18 cellular contexts compared by ENCODE assay signal in genomic region chr11:69233761-69234136, GRCh38.
DNase-seq lines count a peak whose midpoint lies in the region; ATAC-seq, FAIRE-seq and TF ChIP-seq lines count a peak whose summit lies in the region.
"Had no signal": no experiment of that assay in that cellular context is flagged by ENCODE, and none has a peak within 500 bp of the region (broad histone marks: within the 10 kb centered on the region; RNA-seq: fewer than 3 reads in every experiment).

No MANE protein-coding gene starts in this region.

- H3K36me3 Mint-ChIP-seq in glutamatergic neuron (ENCODE audit: unreplicated experiment) = peaks cover 14% of the 10 kb centered on the region
- H3K36me3 Mint-ChIP-seq in activated T-cell treated with anti-CD3 and anti-CD28 coated beads, Interleukin-2, amount 50 U/mL, for 72 hours (ENCODE audit: insufficient read depth in 2 of 2) = peaks cover 0 to 3% of the 10 kb centered on the region in 2 donors

- no peak for TF ChIP-seq RAD21 in K562 (CRISPR knock-in tag; conservative IDR thresholded peaks at IDR 0.05 in 1 of 2, IDR thresholded peaks at IDR 0.05 in 1 of 2)

- no peak overlapping the region for H3K4me3 Mint-ChIP-seq in glutamatergic neuron (ENCODE audit: unreplicated experiment)
- H3K4me3 Mint-ChIP-seq in activated T-cell treated with anti-CD3 and anti-CD28 coated beads, Interleukin-2, amount 50 U/mL, for 72 hours = no peak overlapping the region

- TF ChIP-seq POLR2A in K562 (conservative IDR thresholded peaks at IDR 0.05) (no peak), prostate gland (IDR thresholded peaks at IDR 0.05) (no peak)

- no peaks in the 10 kb centered on the region for H4K20me1 ChIP-seq in K562 (replicated peaks; ENCODE audit: control insufficient read depth, insufficient read depth, low read length)

- no peak overlapping the region for H4K8ac ChIP-seq in neuronal stem cell (ENCODE audit: low read depth, low read length)

- 0 out of 2 replicates have a peak overlapping the region, but pooled peaks have one; percentile 32 for H3K4me2 ChIP-seq in K562 (ENCODE audit: insufficient read depth, low read length)
- no peak overlapping the region for H3K4me2 ChIP-seq in neuronal stem cell (ENCODE audit: insufficient read depth, low read length, poor library complexity, severe bottlenecking)

- ATAC-seq in right cardiac atrium (no peak), K562 (no peak)
- no peak for ATAC-seq in activated T-cell treated with anti-CD3 and anti-CD28 coated beads, Interleukin-2, amount 50 U/mL, for 72 hours (replicated peaks in 1 of 2)

- H3K36me3 ChIP-seq in K562 (ENCODE audit: control insufficient read depth, insufficient read depth, low read length) (no peaks in the 10 kb centered on the region), neuronal stem cell (replicated peaks in 1 of 2; ENCODE audit: control insufficient read depth in 2 of 2, insufficient read depth in 2 of 2, low read length in 2 of 2) (no peaks in the 10 kb centered on the region), prostate gland (no peaks in the 10 kb centered on the region)
- H3K36me3 ChIP-seq: Peyer's patch had no signal

- no peak overlapping the region for H3K27ac Mint-ChIP-seq in glutamatergic neuron (ENCODE audit: unreplicated experiment)
- H3K27ac Mint-ChIP-seq in activated T-cell treated with anti-CD3 and anti-CD28 coated beads, Interleukin-2, amount 50 U/mL, for 72 hours = no peak overlapping the region

- no peaks in the 10 kb centered on the region for H3K9me1 ChIP-seq in K562 (ENCODE audit: control insufficient read depth, insufficient read depth, low read length)

- H3K27me3 Mint-ChIP-seq in glutamatergic neuron (ENCODE audit: unreplicated experiment) = peaks cover 5% of the 10 kb centered on the region
- no peaks in the 10 kb centered on the region for H3K27me3 Mint-ChIP-seq in activated T-cell treated with anti-CD3 and anti-CD28 coated beads, Interleukin-2, amount 50 U/mL, for 72 hours (ENCODE audit: low read depth)

- no peak overlapping the region for H3K14ac ChIP-seq in neuronal stem cell (ENCODE audit: low read length)

- intact Hi-C loops in cardiac septum (cut with DNase I) = no loop called here
- intact Hi-C loops in right cardiac atrium (cut with DNase I) = no loop called here
- intact Hi-C loops in K562 (cut with micrococcal nuclease) = loop anchor here (10.0 kb wide), 1 partner anchor 411 kb away; the partner anchor contains the start of gene CCND1
- intact Hi-C loops in prostate gland (cut with DNase I) = no loop called here

- FAIRE-seq in K562 (lab: Jason Lieb, UNC) = no peak
- FAIRE-seq: G401.6, H1 had no signal

- no peak overlapping the region for H2AFZ ChIP-seq in K562 (ENCODE audit: low read depth, low read length)
- no peak overlapping the region for H2AFZ ChIP-seq in neuronal stem cell (ENCODE audit: low read length)

- no peak overlapping the region for H2BK12ac ChIP-seq in neuronal stem cell (ENCODE audit: low read length)

- no peak overlapping the region for H3K18ac ChIP-seq in neuronal stem cell (ENCODE audit: low read length)

- DNase-seq in cardiac septum (ENCODE audit: low spot score) (peak; percentile 69), right cardiac atrium (no peak), K562 (ENCODE audit: extremely low read depth in 1 of 4, low spot score in 3 of 4) (no peak), neuronal stem cell (ENCODE audit: low spot score) (no peak), prostate gland (ENCODE audit: low spot score) (no peak), NCI-H524 treated with DMSO at 0.1 percent for 48 hours (lab: John Stamatoyannopoulos, UW) (no peak), glutamatergic neuron (no peak)
- no peak for DNase-seq in activated T-cell treated with anti-CD3 and anti-CD28 coated beads, Interleukin-2, amount 50 U/mL, for 72 hours
- DNase-seq: DMS79 treated with DMSO at 0.1 percent for 48 hours, KG1, NCI-H1048, NCI-H1694, NCI-H446 treated with DMSO at 0.1 percent for 48 hours, Right ventricle myocardium superior had no signal

- POLR2A ChIA-PET in K562 (lab: Yijun Ruan, JAX) = interaction anchor here (0.6 to 0.7 kb wide), 2 partner anchors 79 to 769 kb away, joined by 3 read pairs; no protein-coding TSS in a partner anchor

- no peak overlapping the region for H4K91ac ChIP-seq in neuronal stem cell (ENCODE audit: low read depth, low read length, poor library complexity)

- H3K4ac ChIP-seq in neuronal stem cell (ENCODE audit: low read length) = no peak overlapping the region

- H3K9ac ChIP-seq in K562 (ENCODE audit: insufficient read depth in 1 of 2, low read depth in 2 of 2, low read length in 2 of 2) = no peak overlapping the region
- no peak overlapping the region for H3K9ac ChIP-seq in neuronal stem cell (ENCODE audit: low read depth, low read length, poor library complexity)

- H3K79me2 ChIP-seq in K562 (ENCODE audit: control insufficient read depth, insufficient read depth, low read length) = no peaks in the 10 kb centered on the region

- no peak overlapping the region for H2BK5ac ChIP-seq in neuronal stem cell (ENCODE audit: low read length)

- no TSS peak for BruUV-seq in K562 (replicated peaks; lab: Mats Ljungman, UMichigan)

- no peak overlapping the region for H2BK15ac ChIP-seq in neuronal stem cell (ENCODE audit: low read length)

- WGBS in right cardiac atrium = 91% methylated on average over 11 of the region's 11 CpGs
- WGBS in K562 (ENCODE audit: insufficient coverage, low coverage, missing lambda C conversion rate) = 40% methylated on average over 11 of the region's 11 CpGs
- WGBS in neuronal stem cell (ENCODE audit: extremely low coverage in 2 of 2, insufficient read length in 2 of 2, insufficient replicate concordance in 1 of 2), 2 donors = no CpG with 5 or more reads among the region's 11 CpGs
- whole genome bisulfite sequencing in prostate gland = 71% methylated on average over 11 of the region's 11 CpGs

- no peak overlapping the region for H3K23ac ChIP-seq in neuronal stem cell (ENCODE audit: low read depth, low read length, poor library complexity)

- no peaks in the 10 kb centered on the region for H3K79me1 ChIP-seq in neuronal stem cell (ENCODE audit: low read depth, low read length)

- no peak overlapping the region for H3K4me3 ChIP-seq in right cardiac atrium (ENCODE audit: low read length)
- no peak overlapping the region for H3K4me3 ChIP-seq in K562
- H3K4me3 ChIP-seq in neuronal stem cell (ENCODE audit: low read length in 2 of 2) = no peak overlapping the region
- no peak overlapping the region for H3K4me3 ChIP-seq in prostate gland
- H3K4me3 ChIP-seq: Peyer's patch had no signal

- in situ Hi-C loops in K562 (cut with MboI) = no loop called here

- TF ChIP-seq CTCF in K562 (IDR thresholded peaks at IDR 0.05 in 2 of 3, conservative IDR thresholded peaks at IDR 0.05 in 1 of 3; ENCODE audit: insufficient read depth in 2 of 3, low read depth in 1 of 3, low read length in 3 of 3) = no peak
- TF ChIP-seq CTCF in prostate gland (IDR thresholded peaks at IDR 0.05) = no peak
- TF ChIP-seq CTCF in glutamatergic neuron (IDR thresholded peaks at IDR 0.05; ENCODE audit: partially characterized antibody, unreplicated experiment) = no peak

- H3K27me3 ChIP-seq in right cardiac atrium (ENCODE audit: control insufficient read depth, insufficient read depth) (no peaks in the 10 kb centered on the region), K562 (ENCODE audit: control insufficient read depth in 2 of 2, insufficient read depth in 2 of 2, low read length in 2 of 2) (peaks cover 3 to 7% of the 10 kb centered on the region in 2 experiments; a peak in 4 of 5 replicates), neuronal stem cell (ENCODE audit: control insufficient read depth in 3 of 3, insufficient read depth in 3 of 3, low read depth in 1 of 3, low read length in 3 of 3) (peaks cover 0 to 3% (median 0%) of the 10 kb centered on the region in 3 experiments), prostate gland (replicated peaks; ENCODE audit: insufficient read depth) (no peaks in the 10 kb centered on the region)
- H3K27me3 ChIP-seq: Peyer's patch had no signal

- TF ChIP-seq EP300 in K562 (IDR thresholded peaks at IDR 0.05; ENCODE audit: low read length) = no peak

- H3K27ac ChIP-seq in right cardiac atrium (ENCODE audit: low read length) (no peak overlapping the region), K562 (ENCODE audit: extremely low read depth, low read depth, low read length) (no peak overlapping the region), neuronal stem cell (replicated peaks; ENCODE audit: low read length) (no peak overlapping the region), prostate gland (no peak overlapping the region)
- H3K27ac ChIP-seq: HL-60, Peyer's patch had no signal

- H2BK120ac ChIP-seq in neuronal stem cell (ENCODE audit: low read depth, low read length) = no peak overlapping the region

- H3K9me3 Mint-ChIP-seq in glutamatergic neuron (ENCODE audit: unreplicated experiment) = peaks cover 4% of the 10 kb centered on the region
- H3K9me3 Mint-ChIP-seq in activated T-cell treated with anti-CD3 and anti-CD28 coated beads, Interleukin-2, amount 50 U/mL, for 72 hours = no peaks in the 10 kb centered on the region

- no peaks in the 10 kb centered on the region for H3K4me1 ChIP-seq in right cardiac atrium (ENCODE audit: control insufficient read depth, insufficient read depth, low read length)
- H3K4me1 ChIP-seq in K562 (replicated peaks in 1 of 2; ENCODE audit: control insufficient read depth in 2 of 2, insufficient read depth in 2 of 2, low read length in 2 of 2) = peaks cover 0 to 2% of the 10 kb centered on the region in 2 experiments; a peak in 3 of 5 replicates
- no peaks in the 10 kb centered on the region for H3K4me1 ChIP-seq in neuronal stem cell (ENCODE audit: control insufficient read depth in 2 of 2, insufficient read depth in 1 of 2, low read depth in 1 of 2, low read length in 2 of 2)
- no peaks in the 10 kb centered on the region for H3K4me1 ChIP-seq in prostate gland (replicated peaks)
- H3K4me1 ChIP-seq: Peyer's patch had no signal

- H2AK5ac ChIP-seq in neuronal stem cell (ENCODE audit: low read depth, low read length) = peak overlapping the region; percentile 8

- peaks cover 4% of the 10 kb centered on the region for H3K4me1 Mint-ChIP-seq in glutamatergic neuron (ENCODE audit: low read depth, unreplicated experiment)
- H3K4me1 Mint-ChIP-seq in activated T-cell treated with anti-CD3 and anti-CD28 coated beads, Interleukin-2, amount 50 U/mL, for 72 hours (ENCODE audit: low read depth) = peaks cover 8% of the 10 kb centered on the region

- CTCF ChIA-PET in K562 (lab: Yijun Ruan, JAX; ENCODE audit: low intra/inter-chr PET ratio) = no interaction called here

- H3K9me3 ChIP-seq in right cardiac atrium (ENCODE audit: control insufficient read depth, low read length) (no peaks in the 10 kb centered on the region), K562 (replicated peaks; ENCODE audit: control insufficient read depth, insufficient read depth, low read depth, low read length) (no peaks in the 10 kb centered on the region), neuronal stem cell (replicated peaks in 1 of 2; ENCODE audit: control insufficient read depth in 2 of 2, insufficient read depth in 1 of 2, low read depth in 1 of 2, low read length in 2 of 2) (no peaks in the 10 kb centered on the region), prostate gland (no peaks in the 10 kb centered on the region)
- H3K9me3 ChIP-seq: Peyer's patch had no signal
